Comparison of ENCODE assay signal across 8 cellular contexts in genomic region chr17:76353599-76354316, GRCh38. TPM values are rescaled to one million over a fixed set of nuclear protein-coding genes. Genes with fewer than 3 reads are reported as not detected.
DNase-seq lines count a peak whose midpoint lies in the region; ATAC-seq lines count a peak whose summit lies in the region.

Gene PRPSAP1 (minus strand): TSS chr17:76353916. CDS start chr17:76353703, 213 bp downstream.

- peaks cover 6% of the 10 kb centered on the region for H3K4me1 ChIP-seq in endocrine pancreas (ENCODE audit: control insufficient read depth, insufficient read depth, low read length)

- H3K9ac ChIP-seq in endocrine pancreas (ENCODE audit: control insufficient read depth, insufficient read depth, low read length): peak within 1 kb of the TSS; percentile 80

- DNase-seq in CMK (ENCODE audit: low read depth) (peak; percentile 70), HS-27A (ENCODE audit: low read depth) (peak; percentile 68), NOMO-1 (lab: John Stamatoyannopoulos, UW; ENCODE audit: unreplicated experiment in 2 of 2) (peak; percentile 87 to 90), mesenteric fat pad (ENCODE audit: low spot score) (peak; percentile 95)
- peak; percentile 60 for DNase-seq in activated CD8-positive, alpha-beta memory T cell treated with anti-CD3 and anti-CD28 coated beads for 4 hours (ENCODE audit: low read depth in 2 of 2)
- DNase-seq in stimulated activated CD8-positive, alpha-beta memory T cell treated with anti-CD3 and anti-CD28 coated beads, Interleukin-15, amount 100 ng/mL, for 24 hours (ENCODE audit: low read depth): peak; percentile 61

- peak; percentile 88 for ATAC-seq in GM19463 (IDR thresholded peaks at IDR 0.05; ENCODE audit: unreplicated experiment)

- peak within 1 kb of the TSS; percentile 58 for H3K4me3 ChIP-seq in endocrine pancreas (ENCODE audit: control insufficient read depth, insufficient read depth, low read length)

- no peaks in the 10 kb centered on the region for H3K9me3 ChIP-seq in endocrine pancreas (ENCODE audit: control insufficient read depth, low read length)

- no peaks in the 10 kb centered on the region for H3K36me3 ChIP-seq in endocrine pancreas (ENCODE audit: control insufficient read depth, insufficient read depth, low read length)

- H3K27me3 ChIP-seq in endocrine pancreas (ENCODE audit: control insufficient read depth, insufficient read depth, low read length): no peaks in the 10 kb centered on the region

RNA-seq across cellular contexts. Expression of gene PRPSAP1, which starts in this region (rescaled TPM):
- 38.2 TPM for total RNA-seq in mesenteric fat pad

Comparison
In these comparisons a context has a peak if more than half of its experiments do, and no peak if none do; other contexts are left out.
1. Peak in every context shown above with its lines: DNase-seq, ATAC-seq and H3K4me3 ChIP-seq.